Comparison of ENCODE assay signal across 17 cellular contexts in the genomic region with DNA sequence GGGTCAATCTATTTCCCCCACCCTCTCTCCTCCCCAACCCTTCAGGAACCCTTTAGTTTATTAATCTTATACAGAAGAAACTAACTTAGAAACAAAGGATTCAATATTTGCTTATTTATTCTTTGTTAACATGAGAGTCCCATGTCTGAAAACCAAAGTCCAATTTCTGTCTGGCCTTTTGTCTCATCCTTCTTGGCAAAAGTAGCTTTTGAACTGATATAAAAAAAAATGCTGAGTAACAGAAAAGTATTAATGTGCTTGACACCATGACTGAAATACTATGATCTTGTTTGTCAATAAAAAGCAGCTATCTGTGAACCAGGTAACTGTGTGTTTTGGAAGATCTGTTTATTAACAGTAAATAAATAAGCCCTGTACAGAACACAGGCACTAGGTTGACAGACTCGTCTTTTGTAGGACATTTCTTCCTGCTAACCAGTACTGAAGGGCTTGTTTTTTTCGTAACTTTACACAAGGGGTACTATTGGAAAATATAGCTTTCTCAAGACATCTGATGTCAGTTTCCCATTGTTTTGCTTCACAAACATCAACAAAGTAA.
"Had no signal": no experiment of that assay in that cellular context is flagged by ENCODE, and none has a peak within 500 bp of the region (broad histone marks: within the 10 kb centered on the region; RNA-seq: fewer than 3 reads in every experiment).

No MANE protein-coding gene starts in this region.

- H3K4me1 Mint-ChIP-seq: activated CD4-positive, alpha-beta T cell treated with anti-CD3 and anti-CD28 coated beads for 36 hours; activated naive CD4-positive, alpha-beta T cell treated with anti-CD3 and anti-CD28 coated beads, Interleukin-2, amount 10 ng/mL, durations not matched to agents 7 days and 5 days; mesothelial cell of epicardium had no signal

- H3K9me3 ChIP-seq: heart right ventricle, sigmoid colon, testis, vagina had no signal

- H3K27me3 ChIP-seq: heart right ventricle, sigmoid colon, testis, vagina had no signal

- ATAC-seq: activated CD4-positive, alpha-beta T cell treated with anti-CD3 and anti-CD28 coated beads for 36 hours; heart right ventricle; naive thymus-derived CD8-positive, alpha-beta T cell; stimulated activated naive B cell treated with anti-CD40 and anti-IgM and Interleukin-4, amounts not matched to agents 10 μg/mL and 1 μg/mL and 100 μg/mL, for 72 hours had no signal

- H3K27ac ChIP-seq: heart right ventricle, sigmoid colon, testis, vagina had no signal

- H3K4me1 ChIP-seq: heart right ventricle, sigmoid colon, testis, vagina had no signal

- H3K4me3 ChIP-seq: heart right ventricle, sigmoid colon, testis, vagina had no signal

- H3K27ac Mint-ChIP-seq: activated CD4-positive, alpha-beta T cell treated with anti-CD3 and anti-CD28 coated beads for 36 hours; activated naive CD4-positive, alpha-beta T cell treated with anti-CD3 and anti-CD28 coated beads, Interleukin-2, amount 10 ng/mL, durations not matched to agents 7 days and 5 days; mesothelial cell of epicardium had no signal

- H3K9me3 Mint-ChIP-seq: activated naive CD4-positive, alpha-beta T cell treated with anti-CD3 and anti-CD28 coated beads, Interleukin-2, amount 10 ng/mL, durations not matched to agents 7 days and 5 days; mesothelial cell of epicardium; naive thymus-derived CD8-positive, alpha-beta T cell; stimulated activated naive B cell treated with anti-CD40 and anti-IgM and Interleukin-4, amounts not matched to agents 10 μg/mL and 1 μg/mL and 100 μg/mL, for 72 hours had no signal

- H3K4me3 Mint-ChIP-seq: activated CD4-positive, alpha-beta T cell treated with anti-CD3 and anti-CD28 coated beads for 36 hours; activated naive CD4-positive, alpha-beta T cell treated with anti-CD3 and anti-CD28 coated beads, Interleukin-2, amount 10 ng/mL, durations not matched to agents 7 days and 5 days; mesothelial cell of epicardium; naive thymus-derived CD8-positive, alpha-beta T cell; stimulated activated naive B cell treated with anti-CD40 and anti-IgM and Interleukin-4, amounts not matched to agents 10 μg/mL and 1 μg/mL and 100 μg/mL, for 72 hours had no signal

- DNase-seq: activated CD4-positive, alpha-beta T cell treated with anti-CD3 and anti-CD28 coated beads for 36 hours; activated CD4-positive, alpha-beta T cell treated with anti-CD3 and anti-CD28 coated beads, Interleukin-2, amount 50 U/mL, for 4 hours; activated effector memory CD4-positive, alpha-beta T cell treated with anti-CD3 and anti-CD28 coated beads, Interleukin-2, amount 50 U/mL, for 16 hours; activated naive CD4-positive, alpha-beta T cell treated with anti-CD3 and anti-CD28 coated beads, Interleukin-2, amount 10 ng/mL, durations not matched to agents 7 days and 5 days; amygdala; heart right ventricle; kidney; naive thymus-derived CD8-positive, alpha-beta T cell; sigmoid colon; stimulated activated CD4-positive, alpha-beta T cell treated with anti-CD3 and anti-CD28 coated beads, Interleukin-2, amount 100 ng/mL, for 48 hours; stimulated activated CD8-positive, alpha-beta memory T cell treated with anti-CD3 and anti-CD28 coated beads, Interleukin-4, amount 100 ng/mL, for 48 hours; stimulated activated naive B cell treated with anti-CD40 and anti-IgM and Interleukin-4, amounts not matched to agents 10 μg/mL and 1 μg/mL and 100 μg/mL, for 72 hours; testis; trophoblast cell had no signal

- H3K27me3 Mint-ChIP-seq: activated CD4-positive, alpha-beta T cell treated with anti-CD3 and anti-CD28 coated beads for 36 hours; activated naive CD4-positive, alpha-beta T cell treated with anti-CD3 and anti-CD28 coated beads, Interleukin-2, amount 10 ng/mL, durations not matched to agents 7 days and 5 days; naive thymus-derived CD8-positive, alpha-beta T cell; stimulated activated naive B cell treated with anti-CD40 and anti-IgM and Interleukin-4, amounts not matched to agents 10 μg/mL and 1 μg/mL and 100 μg/mL, for 72 hours had no signal

- FAIRE-seq: kidney, TTC549 had no signal
